10 cellular contexts compared by ENCODE assay signal in genomic region chr4:22962186-22962786, GRCh38.
DNase-seq lines count a peak whose midpoint lies in the region; TF ChIP-seq lines count a peak whose summit lies in the region.
"Had no signal": no experiment of that assay in that cellular context is flagged by ENCODE, and none has a peak within 500 bp of the region (broad histone marks: within the 10 kb centered on the region; RNA-seq: fewer than 3 reads in every experiment).

No MANE protein-coding gene starts in this region.

- H3K27ac ChIP-seq in ovary, result no peak overlapping the region

- no peaks in the 10 kb centered on the region for H3K9me3 ChIP-seq in ovary

- no peaks in the 10 kb centered on the region for H3K27me3 ChIP-seq in ovary

- no peak overlapping the region for H3K4me3 ChIP-seq in ovary

- 42 to 48% (median 46%) methylated on average over 6 of the region's 6 CpGs for WGBS in ovary, 3 donors

- peak; percentile 44 to 46 for DNase-seq in NCI-H2081 (lab: John Stamatoyannopoulos, UW)
- DNase-seq in NCI-H2081 treated with DMSO at 0.1 percent for 48 hours (lab: John Stamatoyannopoulos, UW), result no peak
- peak; percentile 62 for DNase-seq in NCI-H460 (ENCODE audit: extremely low read depth, low read depth)
- DNase-seq in epidermal melanocyte (ENCODE audit: insufficient read length, low spot score), result peak; percentile 23
- DNase-seq in renal cortical epithelial cell (ENCODE audit: low read depth), result peak; percentile 62
- no peak for DNase-seq in ovary
- DNase-seq in cortex of kidney (lab: John Stamatoyannopoulos, UW), result no peak
- no peak for DNase-seq in germinal center (ENCODE audit: low spot score)
- DNase-seq: CD4-positive, CD25-positive, alpha-beta regulatory T cell; posterior cingulate gyrus had no signal

- TF ChIP-seq EP300 in ovary (IDR thresholded peaks at IDR 0.05), result no peak

- TF ChIP-seq POLR2A in ovary (IDR thresholded peaks at IDR 0.05), result no peak

- intact Hi-C loops in ovary (cut with DNase I), result no loop called here

- TF ChIP-seq CTCF in ovary (IDR thresholded peaks at IDR 0.05), result no peak

- H3K36me3 ChIP-seq in ovary, result no peaks in the 10 kb centered on the region

- no peaks in the 10 kb centered on the region for H3K4me1 ChIP-seq in ovary (ENCODE audit: insufficient read depth)

Comparison
In these comparisons a context has a peak if more than half of its experiments do, and no peak if none do; other contexts are left out.
1. DNase-seq: peak in NCI-H2081 (2 of 2), NCI-H460 (single experiment), epidermal melanocyte (single experiment) and renal cortical epithelial cell (single experiment); none in NCI-H2081 treated with DMSO at 0.1 percent for 48 hours (single experiment), ovary (0 of 5), cortex of kidney (single experiment) and germinal center (single experiment).